ENCODE assay signal across 1 cellular context in the genomic region with DNA sequence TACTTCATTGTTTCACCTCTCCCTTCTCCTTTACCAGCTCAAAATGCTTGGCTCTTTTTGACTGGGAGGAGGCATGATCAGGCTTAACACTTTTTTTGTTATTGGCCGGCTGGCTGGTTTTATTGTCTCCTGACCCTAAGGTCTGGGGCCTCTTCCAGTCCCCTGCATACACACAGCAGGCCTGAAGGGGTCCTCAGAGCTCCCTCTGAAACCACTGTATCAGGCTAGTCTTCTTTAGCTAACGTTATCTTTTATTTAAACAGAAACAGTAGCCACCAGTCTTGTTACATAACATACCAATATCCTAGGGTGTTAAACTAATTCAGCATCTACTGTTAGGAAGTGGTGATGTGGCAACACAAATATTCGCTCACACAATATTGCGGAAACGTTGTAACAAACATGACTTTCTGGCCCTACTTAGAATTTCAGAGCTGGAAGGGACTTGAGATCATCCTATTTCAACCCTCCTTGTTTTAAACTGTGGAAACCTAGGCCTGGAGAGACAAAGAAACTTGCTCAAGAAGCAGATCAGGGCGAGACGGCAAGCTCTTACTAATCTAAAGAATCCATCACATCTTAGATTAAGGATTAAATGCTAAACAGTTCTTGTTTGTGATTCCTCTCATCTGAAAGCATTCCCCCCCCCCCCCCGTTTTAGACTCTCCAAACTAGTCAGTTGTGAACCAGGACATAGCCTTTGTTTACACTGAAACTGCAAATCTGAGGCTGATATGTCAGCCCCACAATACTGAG.
A peak's percentile ranks its signal among the peaks of the same experiment; 100 is the strongest.
TF ChIP-seq lines count a peak whose summit lies in the region.

No MANE protein-coding gene starts in this region.

TF ChIP-seq in endothelial cell of umbilical vein, 7 proteins besides CTCF, POLR2A, EP300 and RAD21:
- TF ChIP-seq JUN (IDR thresholded peaks at IDR 0.05; ENCODE audit: borderline replicate concordance, insufficient read depth, insufficient read length, low read depth): peak; percentile 73
- TF ChIP-seq MYC (IDR thresholded peaks at IDR 0.05; ENCODE audit: low read depth, low read length): no peak
- TF ChIP-seq POLR2AphosphoS5 (IDR thresholded peaks at IDR 0.05; ENCODE audit: insufficient read depth, low read depth, low read length): peak; percentile 49
- TF ChIP-seq EZH2 (IDR thresholded peaks at IDR 0.05; ENCODE audit: borderline replicate concordance, low read depth, low read length, severe bottlenecking): no peak
- TF ChIP-seq MAX (IDR thresholded peaks at IDR 0.05; ENCODE audit: insufficient read depth, insufficient read length): no peak
- no peak for TF ChIP-seq FOS (IDR thresholded peaks at IDR 0.05; ENCODE audit: borderline replicate concordance, insufficient read depth, low read length)
- peak; percentile 50 for TF ChIP-seq GATA2 (IDR thresholded peaks at IDR 0.05; ENCODE audit: insufficient read depth, insufficient read length, low read depth, low read length)
